ENCODE assay signal across 18 cellular contexts in the genomic region with DNA sequence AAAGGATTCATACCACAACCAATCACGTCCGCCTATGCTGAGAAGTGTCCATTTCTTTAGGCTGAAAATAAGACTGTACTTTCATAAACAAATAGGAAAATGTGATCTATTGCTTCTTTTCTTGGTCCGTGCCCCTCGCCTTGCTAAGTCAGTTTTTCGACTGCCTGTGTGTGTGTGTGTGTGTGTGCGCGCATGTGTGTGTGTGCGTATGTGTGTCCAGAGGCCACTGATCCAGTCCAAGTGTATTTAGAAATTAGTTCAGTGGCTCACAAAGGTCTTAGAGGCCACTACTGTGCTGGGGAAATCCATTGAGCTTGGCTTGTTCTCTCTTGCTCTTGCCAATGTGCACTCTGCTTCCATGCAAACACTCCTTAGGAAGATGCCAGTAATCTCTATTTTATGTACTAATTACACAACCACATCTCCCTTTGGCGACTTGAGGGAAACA. TPM values are rescaled to one million over a fixed set of nuclear protein-coding genes. Genes with fewer than 3 reads are reported as not detected.
A peak's percentile ranks its signal among the peaks of the same experiment; 100 is the strongest.
DNase-seq lines count a peak whose midpoint lies in the region; ATAC-seq, FAIRE-seq and TF ChIP-seq lines count a peak whose summit lies in the region.
"Had no signal": no experiment of that assay in that cellular context is flagged by ENCODE, and none has a peak within 500 bp of the region (broad histone marks: within the 10 kb centered on the region; RNA-seq: fewer than 3 reads in every experiment).

No MANE protein-coding gene starts in this region.

- no peaks in the 10 kb centered on the region for H4K20me1 ChIP-seq in HepG2 (ENCODE audit: insufficient read depth, low read length)

- POLR2A ChIA-PET in CD8-positive, alpha-beta memory T cell (lab: Charles Lee): no interaction called here
- POLR2A ChIA-PET in HepG2 (lab: Yijun Ruan, JAX): interaction anchor here (1.5 to 12.5 kb wide), 4 partner anchors 26 to 49 kb away, joined by 4 to 271 read pairs (median 6); no protein-coding TSS in a partner anchor

- in situ Hi-C loops in HepG2 (cut with HindIII; ENCODE audit: extremely low pct_ligation_motif_present, low pct_unique_long_range_greater_than_20kb): no loop called here
- in situ Hi-C loops in HAP-1 (cut with MboI; ENCODE audit: low sequenced_read_pairs): no loop called here

- no peak for DNase-seq in CD8-positive, alpha-beta memory T cell
- no peak for DNase-seq in HepG2 (ENCODE audit: low spot score)
- DNase-seq in stomach: no peak
- DNase-seq in RCC 7860 (ENCODE audit: low spot score): no peak
- DNase-seq in heart left ventricle: no peak
- DNase-seq in HAP-1 (ENCODE audit: low spot score in 2 of 2): no peak
- DNase-seq: DMS53; HFFc6; KG1; left ventricle myocardium superior; NCI-H187; stimulated activated CD4-positive, alpha-beta T cell treated with anti-CD3 and anti-CD28 coated beads, Interleukin-1b, Interleukin-23, amount 100 ng/mL, for 48 hours; stimulated activated naive CD4-positive, alpha-beta T cell treated with Interleukin-2 at 50 U/mL for 16 hours had no signal

- no TSS peak for BruUV-seq in HepG2 (replicated peaks; lab: Mats Ljungman, UMichigan)

- intact Hi-C loops in HepG2 (cut with micrococcal nuclease; ENCODE audit: unreplicated experiment): no loop called here
- intact Hi-C loops in stomach (cut with DNase I; ENCODE audit: low total_unique reads): no loop called here
- intact Hi-C loops in heart left ventricle (cut with DNase I): loop anchor here in 1 of 10 donors (10.0 kb wide), 1 partner anchor 328 kb away; no protein-coding TSS in a partner anchor

- H3K27me3 ChIP-seq in CD8-positive, alpha-beta memory T cell (ENCODE audit: insufficient read depth, low read length, poor library complexity, severe bottlenecking): no peaks in the 10 kb centered on the region
- H3K27me3 ChIP-seq in HepG2 (ENCODE audit: control insufficient read depth in 1 of 2, insufficient read depth in 2 of 2, low read length in 2 of 2) (no peaks in the 10 kb centered on the region), stomach (no peaks in the 10 kb centered on the region), heart left ventricle (no peaks in the 10 kb centered on the region), HAP-1 (ENCODE audit: low read depth) (no peaks in the 10 kb centered on the region)
- H3K27me3 ChIP-seq: right atrium auricular region had no signal

- peak in 1 of 2 experiments; percentile 24; a peak in 1 of 4 replicates for TF ChIP-seq EP300 in HepG2 (IDR thresholded peaks at IDR 0.05; ENCODE audit: low read depth in 2 of 2, low read length in 2 of 2)
- TF ChIP-seq EP300 in HepG2 (CRISPR knock-in tag; IDR thresholded peaks at IDR 0.05; ENCODE audit: borderline replicate concordance): no peak
- no peak for TF ChIP-seq EP300 in stomach (IDR thresholded peaks at IDR 0.05)

- no peak overlapping the region for H3K4me2 ChIP-seq in HepG2 (ENCODE audit: low read depth, low read length)

- TF ChIP-seq CTCF in brain (conservative IDR thresholded peaks at IDR 0.05) (no peak), HepG2 (CRISPR knock-in tag; IDR thresholded peaks at IDR 0.05) (no peak), stomach (IDR thresholded peaks at IDR 0.05) (no peak), heart left ventricle (IDR thresholded peaks at IDR 0.05) (no peak)

- peaks cover 67% of the 10 kb centered on the region for H3K79me2 ChIP-seq in HepG2 (ENCODE audit: insufficient read depth, low read length)

- CTCF ChIA-PET in CD8-positive, alpha-beta memory T cell (lab: Charles Lee): no interaction called here
- CTCF ChIA-PET in HepG2 (lab: Yijun Ruan, JAX; ENCODE audit: low intra/inter-chr PET ratio, low total read pairs): no interaction called here

- no peaks in the 10 kb centered on the region for H3K4me1 ChIP-seq in CD8-positive, alpha-beta memory T cell (ENCODE audit: insufficient read depth, low read length)
- H3K4me1 ChIP-seq in HepG2 (ENCODE audit: insufficient read depth, low read length) (peaks cover 100% of the 10 kb centered on the region), stomach (peaks cover 33 to 72% (median 63%) of the 10 kb centered on the region in 4 donors), heart left ventricle (peaks cover 0 to 11% (median 0%) of the 10 kb centered on the region in 12 donors), HAP-1 (no peaks in the 10 kb centered on the region; the same call in 1 of the 2 replicates)

- H3K27ac Mint-ChIP-seq in CD8-positive, alpha-beta memory T cell: no peak overlapping the region
- H3K27ac Mint-ChIP-seq in brain: peak overlapping the region; percentile 48 to 77 (median 66)
- H3K27ac Mint-ChIP-seq: activated T-helper 2 cell treated with anti-CD3 and anti-CD28 coated beads, Interferon-gamma antibody, Interleukin-2, Interleukin-4, amounts not matched to agents 10 μg/mL and 5 μg/mL and 100 μg/mL, durations not matched to agents 14 hours and 24 hours and 36 hours; HFFc6 had no signal

- peak overlapping the region; percentile 5; the same call in 1 of the 2 replicates for H3K9ac ChIP-seq in HepG2 (ENCODE audit: insufficient read depth, low read depth, low read length)

- TF ChIP-seq POLR2A in HepG2 (IDR thresholded peaks at IDR 0.05; ENCODE audit: insufficient read depth in 1 of 2, low read depth in 2 of 2, low read length in 2 of 2): no peak
- TF ChIP-seq POLR2A in stomach (IDR thresholded peaks at IDR 0.05): no peak
- no peak for TF ChIP-seq POLR2A in heart left ventricle (IDR thresholded peaks at IDR 0.05)

- TF ChIP-seq RAD21 in HepG2 (CRISPR knock-in tag; IDR thresholded peaks at IDR 0.05): no peak

- WGBS in HepG2 (ENCODE audit: low lambda C conversion rate): 71% methylated on average over 9 of the region's 9 CpGs
- 39 to 57% (median 43%) methylated on average over 9 of the region's 9 CpGs for WGBS in stomach, 5 donors
- 74 to 84% (median 78%) methylated on average over 9 of the region's 9 CpGs for WGBS in heart left ventricle, 4 donors

- ATAC-seq in HepG2 (no peak), GM21737 (IDR thresholded peaks at IDR 0.05; ENCODE audit: unreplicated experiment) (no peak), heart left ventricle (no peak)

- H3K4me3 Mint-ChIP-seq in CD8-positive, alpha-beta memory T cell: no peak overlapping the region
- peak overlapping the region in 2 of 5 experiments; percentile 36 to 40 for H3K4me3 Mint-ChIP-seq in brain
- H3K4me3 Mint-ChIP-seq: HFFc6 had no signal

- H3K9me3 Mint-ChIP-seq in CD8-positive, alpha-beta memory T cell: no peaks in the 10 kb centered on the region
- peaks cover 0 to 2% (median 0%) of the 10 kb centered on the region in 5 experiments for H3K9me3 Mint-ChIP-seq in brain
- H3K9me3 Mint-ChIP-seq: activated T-helper 2 cell treated with anti-CD3 and anti-CD28 coated beads, Interferon-gamma antibody, Interleukin-2, Interleukin-4, amounts not matched to agents 10 μg/mL and 5 μg/mL and 100 μg/mL, durations not matched to agents 14 hours and 24 hours and 36 hours; HFFc6 had no signal

- peak overlapping the region; percentile 17 for H3K27ac ChIP-seq in CD8-positive, alpha-beta memory T cell (ENCODE audit: low read depth, low read length)
- H3K27ac ChIP-seq in HepG2 (ENCODE audit: extremely low read length, insufficient read depth, low read length): peak overlapping the region; percentile 93
- H3K27ac ChIP-seq in stomach: peak overlapping the region; percentile 45 to 76 (median 67)
- H3K27ac ChIP-seq in heart left ventricle: peak overlapping the region in 1 of 12 donors; percentile 46
- H3K27ac ChIP-seq: neutrophil, right atrium auricular region had no signal

- no peaks in the 10 kb centered on the region for H3K36me3 ChIP-seq in CD8-positive, alpha-beta memory T cell (ENCODE audit: insufficient read depth, low read length)
- peaks cover 2 to 22% of the 10 kb centered on the region in 2 experiments; a peak in 4 of 5 replicates for H3K36me3 ChIP-seq in HepG2 (replicated peaks in 1 of 2; ENCODE audit: control insufficient read depth in 1 of 2, insufficient read depth in 2 of 2, low read length in 2 of 2)
- H3K36me3 ChIP-seq in stomach: no peaks in the 10 kb centered on the region
- no peaks in the 10 kb centered on the region for H3K36me3 ChIP-seq in heart left ventricle
- H3K36me3 ChIP-seq in HAP-1 (replicated peaks): no peaks in the 10 kb centered on the region
- H3K36me3 ChIP-seq: neutrophil, right atrium auricular region had no signal

- no peak overlapping the region for H2AFZ ChIP-seq in HepG2 (ENCODE audit: low read length)

- H3K27me3 Mint-ChIP-seq in CD8-positive, alpha-beta memory T cell: peaks cover 4 to 29% of the 10 kb centered on the region in 2 donors
- peaks cover 4% of the 10 kb centered on the region for H3K27me3 Mint-ChIP-seq in brain

- H3K4me1 Mint-ChIP-seq in CD8-positive, alpha-beta memory T cell: peaks cover 0 to 5% (median 4%) of the 10 kb centered on the region in 3 donors
- H3K4me1 Mint-ChIP-seq in brain: peaks cover 55% of the 10 kb centered on the region

- H3K4me3 ChIP-seq in CD8-positive, alpha-beta memory T cell (ENCODE audit: low read length): no peak overlapping the region
- H3K4me3 ChIP-seq in HepG2 (replicated peaks in 1 of 3; ENCODE audit: insufficient read depth in 1 of 3, low read depth in 2 of 3, low read length in 3 of 3): no peak overlapping the region
- no peak overlapping the region for H3K4me3 ChIP-seq in stomach
- H3K4me3 ChIP-seq in heart left ventricle: no peak overlapping the region
- no peak overlapping the region for H3K4me3 ChIP-seq in HAP-1
- H3K4me3 ChIP-seq: right atrium auricular region had no signal

- peaks cover 0 to 2% (median 0%) of the 10 kb centered on the region in 3 donors for H3K36me3 Mint-ChIP-seq in CD8-positive, alpha-beta memory T cell
- peaks cover 55% of the 10 kb centered on the region for H3K36me3 Mint-ChIP-seq in brain

- FAIRE-seq in HepG2 (lab: Jason Lieb, UNC) (no peak), RCC 7860 (lab: Jason Lieb, UNC) (no peak)

- no peaks in the 10 kb centered on the region for H3K9me3 ChIP-seq in CD8-positive, alpha-beta memory T cell (ENCODE audit: low read length)
- no peaks in the 10 kb centered on the region for H3K9me3 ChIP-seq in HepG2 (ENCODE audit: low read length)
- no peaks in the 10 kb centered on the region for H3K9me3 ChIP-seq in stomach
- no peaks in the 10 kb centered on the region for H3K9me3 ChIP-seq in heart left ventricle
- H3K9me3 ChIP-seq in HAP-1: no peaks in the 10 kb centered on the region
- H3K9me3 ChIP-seq: neutrophil, right atrium auricular region had no signal

RNA-seq across cellular contexts. Expression of gene SLC22A23, which starts 50.5 kb away (rescaled TPM):
- total RNA-seq in CD8-positive, alpha-beta memory T cell: under 1 TPM; 0.39 to 0.78 TPM
- 0.47 TPM for polyA plus RNA-seq in CD8-positive, alpha-beta memory T cell
- polyA plus RNA-seq in brain (ENCODE audit: insufficient read depth, low read depth, low replicate concordance): 25.9 TPM
- total RNA-seq in HepG2 (2016; rRNA removed; fragmentation: Illumina TruSeq; extraction: Trizol): 14.4 and 17.5 TPM in 2 replicates
- total RNA-seq in HepG2 (2016; cell fraction: cytosol; rRNA removed; fragmentation: Illumina TruSeq; extraction: Trizol; ENCODE audit: low read depth): 5.9 and 6.8 TPM in 2 replicates
- total RNA-seq in HepG2 (2016; cell fraction: insoluble cytoplasmic fraction; rRNA removed; fragmentation: Illumina TruSeq; extraction: Trizol): 11.7 and 17.5 TPM in 2 replicates
- total RNA-seq in HepG2 (2016; cell fraction: membrane; rRNA removed; fragmentation: Illumina TruSeq; extraction: Trizol): 9.8 and 11.5 TPM in 2 replicates
- total RNA-seq in HepG2 (2016; cell fraction: nucleus; rRNA removed; fragmentation: Illumina TruSeq; extraction: Trizol): 33.2 and 38.2 TPM in 2 replicates
- polyA plus RNA-seq in HepG2 (2011; rRNA removed): 11.8 and 17.3 TPM in 2 replicates
- polyA plus RNA-seq in HepG2 (2011; cell fraction: cytosol; rRNA removed): 15.4 and 19.5 TPM in 2 replicates
- 54.1 and 61.7 TPM in 2 replicates for polyA plus RNA-seq in HepG2 (2011; cell fraction: nucleus; rRNA removed)
- 25.2 and 36.8 TPM in 2 replicates for polyA plus RNA-seq in HepG2 (2012)
- 2.0 and 2.2 TPM in 2 replicates for polyA plus RNA-seq in HepG2 (2016; cell fraction: cytosol; fragmentation: Illumina TruSeq; extraction: Trizol; ENCODE audit: low read depth)
- polyA plus RNA-seq in HepG2 (2016; cell fraction: insoluble cytoplasmic fraction; fragmentation: Illumina TruSeq; extraction: Trizol; ENCODE audit: low read depth): 12.7 and 15.3 TPM in 2 replicates
- polyA plus RNA-seq in HepG2 (2016; cell fraction: membrane; fragmentation: Illumina TruSeq; extraction: Trizol; ENCODE audit: low read depth): 5.3 and 6.1 TPM in 2 replicates
- polyA plus RNA-seq in HepG2 (2016; cell fraction: nucleus; fragmentation: Illumina TruSeq; extraction: Trizol; ENCODE audit: insufficient read depth, low read depth): 42.3 and 52.5 TPM in 2 replicates
- 1.4 and 75.8 TPM in 2 replicates for polyA minus RNA-seq in HepG2 (2011; rRNA and poly(A)+ RNA removed; ENCODE audit: low replicate concordance)
- polyA minus RNA-seq in HepG2 (2011; cell fraction: cytosol; rRNA and poly(A)+ RNA removed): 30.2 and 44.5 TPM in 2 replicates
- 77.3 and 90.4 TPM in 2 replicates for polyA minus RNA-seq in HepG2 (2011; cell fraction: nucleus; rRNA and poly(A)+ RNA removed)
- 100 to 1,000 TPM in 2 of 5 donors, 10 to 100 TPM in 3; 18.1 to 241 (median 45.5) TPM for total RNA-seq in stomach
- 10 to 100 TPM in 1 of 3 donors, 1 to 10 TPM in 2; 5.9 to 12.1 (median 6.5) TPM for polyA plus RNA-seq in stomach
- total RNA-seq in heart left ventricle: 10 to 100 TPM in 1 of 9 donors, 1 to 10 TPM in 8; 4.4 to 12.4 (median 5.2) TPM
- polyA plus RNA-seq in heart left ventricle: 1 to 10 TPM; 2.9 to 3.7 TPM

Comparison
In these comparisons a context has a peak if more than half of its experiments do, and no peak if none do; other contexts are left out.
1. H3K27ac Mint-ChIP-seq: peak in brain (5 of 5); none in CD8-positive, alpha-beta memory T cell (0 of 8).